Comparison of ENCODE assay signal across 20 cellular contexts in the genomic region with DNA sequence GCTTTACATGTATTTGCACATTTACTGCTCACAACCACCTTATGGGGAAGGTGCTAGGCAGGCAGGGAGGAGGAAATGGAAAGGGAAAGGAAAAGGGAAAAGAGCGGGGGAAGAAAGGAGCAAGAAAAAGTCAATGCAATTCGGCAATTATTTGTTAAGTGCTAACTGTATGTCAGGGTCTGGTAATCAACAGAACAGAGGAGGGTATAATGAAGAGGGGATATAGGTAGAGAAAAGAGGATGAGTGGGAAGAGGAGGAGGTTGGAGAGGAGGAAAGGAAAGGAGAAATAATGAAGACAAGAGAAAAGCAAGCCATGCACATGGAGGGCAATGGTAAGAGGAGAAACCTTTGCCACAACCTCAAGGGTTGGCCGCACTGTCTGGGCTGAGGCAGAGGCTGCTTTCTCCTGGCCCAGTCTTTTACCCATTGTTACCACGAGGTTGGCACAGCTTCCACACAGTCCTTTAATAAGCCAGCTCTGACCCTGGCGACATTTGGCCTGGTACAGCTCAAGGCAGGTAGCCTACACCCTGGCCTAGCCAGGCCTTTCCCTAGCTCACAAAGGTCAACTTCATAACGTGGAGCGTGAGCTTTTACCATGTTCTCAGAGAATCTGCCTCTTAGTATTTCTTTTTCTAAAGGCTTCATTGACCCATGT. TPM values are rescaled to one million over a fixed set of nuclear protein-coding genes. Genes with fewer than 3 reads are reported as not detected.
DNase-seq lines count a peak whose midpoint lies in the region; ATAC-seq, FAIRE-seq and TF ChIP-seq lines count a peak whose summit lies in the region.
"Had no signal": no experiment of that assay in that cellular context is flagged by ENCODE, and none has a peak within 500 bp of the region (broad histone marks: within the 10 kb centered on the region; RNA-seq: fewer than 3 reads in every experiment).

No MANE protein-coding gene starts in this region.

- POLR2A ChIA-PET in naive thymus-derived CD4-positive, alpha-beta T cell (lab: Charles Lee), result no interaction called here

- intact Hi-C loops in naive thymus-derived CD4-positive, alpha-beta T cell (cut with micrococcal nuclease), result no loop called here

- H3K27me3 Mint-ChIP-seq in IgD-negative memory B cell, result no peaks in the 10 kb centered on the region
- no peaks in the 10 kb centered on the region for H3K27me3 Mint-ChIP-seq in stimulated activated naive B cell treated with anti-CD40 and anti-IgM and Interleukin-4, amounts not matched to agents 10 μg/mL and 1 μg/mL and 100 μg/mL, for 72 hours
- no peaks in the 10 kb centered on the region for H3K27me3 Mint-ChIP-seq in naive thymus-derived CD4-positive, alpha-beta T cell

- H3K4me1 Mint-ChIP-seq in IgD-negative memory B cell, result peaks cover 15 to 31% (median 22%) of the 10 kb centered on the region in 3 donors
- peaks cover 11 to 21% of the 10 kb centered on the region in 2 donors for H3K4me1 Mint-ChIP-seq in stimulated activated naive B cell treated with anti-CD40 and anti-IgM and Interleukin-4, amounts not matched to agents 10 μg/mL and 1 μg/mL and 100 μg/mL, for 72 hours
- peaks cover 0 to 3% (median 0%) of the 10 kb centered on the region in 7 donors for H3K4me1 Mint-ChIP-seq in naive thymus-derived CD4-positive, alpha-beta T cell

- peak; percentile 27 to 31 for ATAC-seq in stimulated activated naive B cell treated with anti-CD40 and anti-IgM and Interleukin-4, amounts not matched to agents 10 μg/mL and 1 μg/mL and 100 μg/mL, for 72 hours (replicated peaks)
- no peak for ATAC-seq in naive thymus-derived CD4-positive, alpha-beta T cell
- ATAC-seq: gastrocnemius medialis had no signal

- peak overlapping the region; percentile 28 for H3K4me3 ChIP-seq in coronary artery
- H3K4me3 ChIP-seq in naive thymus-derived CD4-positive, alpha-beta T cell (ENCODE audit: low read length), result no peak overlapping the region
- H3K4me3 ChIP-seq: SK-N-MC had no signal

- peaks cover 0 to under 1% of the 10 kb centered on the region in 2 donors for H3K4me1 ChIP-seq in naive thymus-derived CD4-positive, alpha-beta T cell (ENCODE audit: control insufficient read depth in 2 of 2, insufficient read depth in 2 of 2, low read length in 2 of 2)
- H3K4me1 ChIP-seq: gastrocnemius medialis, parathyroid adenoma, Peyer's patch had no signal

- no peaks in the 10 kb centered on the region for H3K9me3 Mint-ChIP-seq in IgD-negative memory B cell
- H3K9me3 Mint-ChIP-seq in stimulated activated naive B cell treated with anti-CD40 and anti-IgM and Interleukin-4, amounts not matched to agents 10 μg/mL and 1 μg/mL and 100 μg/mL, for 72 hours, result no peaks in the 10 kb centered on the region
- peaks cover 0 to 1% (median 0%) of the 10 kb centered on the region in 11 donors for H3K9me3 Mint-ChIP-seq in naive thymus-derived CD4-positive, alpha-beta T cell
- H3K9me3 Mint-ChIP-seq: activated T-helper 2 cell treated with anti-CD3 and anti-CD28 coated beads, Interferon-gamma antibody, Interleukin-2, Interleukin-4, amounts not matched to agents 10 μg/mL and 5 μg/mL and 100 μg/mL, durations not matched to agents 14 hours and 24 hours and 36 hours had no signal

- no peaks in the 10 kb centered on the region for H3K36me3 ChIP-seq in naive thymus-derived CD4-positive, alpha-beta T cell (ENCODE audit: control insufficient read depth in 2 of 3, insufficient read depth in 3 of 3, low read length in 3 of 3)
- H3K36me3 ChIP-seq: gastrocnemius medialis, Peyer's patch had no signal

- no peak for TF ChIP-seq POLR2A in GM12892 (IDR thresholded peaks at IDR 0.05; ENCODE audit: low read depth, low read length)

- no peaks in the 10 kb centered on the region for H3K27me3 ChIP-seq in naive thymus-derived CD4-positive, alpha-beta T cell (ENCODE audit: control insufficient read depth in 2 of 2, insufficient read depth in 2 of 2, low read length in 2 of 2)
- H3K27me3 ChIP-seq: gastrocnemius medialis, Peyer's patch had no signal

- CTCF ChIA-PET in naive thymus-derived CD4-positive, alpha-beta T cell (lab: Charles Lee), result no interaction called here

- no peaks in the 10 kb centered on the region for H3K9me3 ChIP-seq in naive thymus-derived CD4-positive, alpha-beta T cell (ENCODE audit: control insufficient read depth in 2 of 3, low read length in 3 of 3)
- H3K9me3 ChIP-seq: gastrocnemius medialis, Peyer's patch had no signal

- no peak for DNase-seq in GM12892 (ENCODE audit: insufficient read length)
- no peak for DNase-seq in coronary artery (ENCODE audit: low spot score)
- DNase-seq in stimulated activated naive B cell treated with anti-CD40 and anti-IgM and Interleukin-4, amounts not matched to agents 10 μg/mL and 1 μg/mL and 100 μg/mL, for 72 hours, result no peak
- no peak for DNase-seq in NCI-H1092 treated with DMSO at 0.1 percent for 48 hours (lab: John Stamatoyannopoulos, UW)
- no peak for DNase-seq in NCI-H2171 (lab: John Stamatoyannopoulos, UW)
- no peak for DNase-seq in naive thymus-derived CD4-positive, alpha-beta T cell
- DNase-seq: activated CD4-positive, CD25-positive, alpha-beta regulatory T cell treated with anti-CD3 and anti-CD28 coated beads, Interleukin-2, amount 50 U/mL, for 72 hours; gastrocnemius medialis; HCEC 1CT; left cardiac atrium; NCI-H2107; NCI-H526 treated with DMSO at 0.1 percent for 48 hours had no signal

- peak; percentile 61 for FAIRE-seq in GM12892 (lab: Jason Lieb, UNC)
- FAIRE-seq: bronchial epithelial cell, G401.6 had no signal

- peak overlapping the region; percentile 26 to 97 (median 79) for H3K27ac Mint-ChIP-seq in IgD-negative memory B cell
- peak overlapping the region; percentile 95 for H3K27ac Mint-ChIP-seq in stimulated activated naive B cell treated with anti-CD40 and anti-IgM and Interleukin-4, amounts not matched to agents 10 μg/mL and 1 μg/mL and 100 μg/mL, for 72 hours
- H3K27ac Mint-ChIP-seq in naive thymus-derived CD4-positive, alpha-beta T cell, result no peak overlapping the region
- H3K27ac Mint-ChIP-seq: activated T-helper 2 cell treated with anti-CD3 and anti-CD28 coated beads, Interferon-gamma antibody, Interleukin-2, Interleukin-4, amounts not matched to agents 10 μg/mL and 5 μg/mL and 100 μg/mL, durations not matched to agents 14 hours and 24 hours and 36 hours had no signal

- no peak for TF ChIP-seq CTCF in coronary artery (IDR thresholded peaks at IDR 0.05)

- no peaks in the 10 kb centered on the region for H3K36me3 Mint-ChIP-seq in IgD-negative memory B cell
- H3K36me3 Mint-ChIP-seq in stimulated activated naive B cell treated with anti-CD40 and anti-IgM and Interleukin-4, amounts not matched to agents 10 μg/mL and 1 μg/mL and 100 μg/mL, for 72 hours, result peaks cover 4 to 11% of the 10 kb centered on the region in 2 donors
- no peaks in the 10 kb centered on the region for H3K36me3 Mint-ChIP-seq in naive thymus-derived CD4-positive, alpha-beta T cell

- H3K27ac ChIP-seq in coronary artery, result no peak overlapping the region
- no peak overlapping the region for H3K27ac ChIP-seq in naive thymus-derived CD4-positive, alpha-beta T cell (ENCODE audit: low read depth, low read length)
- H3K27ac ChIP-seq: gastrocnemius medialis, parathyroid adenoma, SK-N-MC had no signal

- H3K4me3 Mint-ChIP-seq in IgD-negative memory B cell, result peak overlapping the region; percentile 88 to 97 (median 92)
- peak overlapping the region; percentile 87 to 92 for H3K4me3 Mint-ChIP-seq in stimulated activated naive B cell treated with anti-CD40 and anti-IgM and Interleukin-4, amounts not matched to agents 10 μg/mL and 1 μg/mL and 100 μg/mL, for 72 hours
- no peak overlapping the region for H3K4me3 Mint-ChIP-seq in naive thymus-derived CD4-positive, alpha-beta T cell

RNA-seq across cellular contexts. Expression of a gene that starts 0.8 kb away (rescaled TPM):
- polyA plus RNA-seq in GM12892 (2012; ENCODE audit: missing spikeins), result 102 TPM
- 113 TPM for polyA plus RNA-seq in IgD-negative memory B cell
- 10 to 100 TPM in 1 of 5 experiments, 1 to 10 TPM in 3, not detected in 1; 1.5 to 52.1 (median 3.9) TPM for total RNA-seq in naive thymus-derived CD4-positive, alpha-beta T cell
- polyA plus RNA-seq in naive thymus-derived CD4-positive, alpha-beta T cell, result under 1 TPM; 0.06 to 0.14 TPM
- total RNA-seq: dermis microvascular lymphatic vessel endothelial cell had no signal

RNA-seq across cellular contexts. Expression of a gene that starts 5.7 kb away (rescaled TPM):
- 3,522 TPM for polyA plus RNA-seq in GM12892 (2012; ENCODE audit: missing spikeins)
- polyA plus RNA-seq in IgD-negative memory B cell, result 2,145 TPM
- 100 to 1,000 TPM; 113 to 342 (median 282) TPM for total RNA-seq in naive thymus-derived CD4-positive, alpha-beta T cell
- 1,000 to 10,000 TPM; 2,157 to 2,919 TPM for polyA plus RNA-seq in naive thymus-derived CD4-positive, alpha-beta T cell

RNA-seq across cellular contexts. Expression of a gene that starts 22.6 kb away (rescaled TPM):
- 28.2 TPM for polyA plus RNA-seq in GM12892 (2012; ENCODE audit: missing spikeins)
- polyA plus RNA-seq in IgD-negative memory B cell, result 17.9 TPM
- total RNA-seq in naive thymus-derived CD4-positive, alpha-beta T cell, result 10 to 100 TPM; 12.5 to 40.1 (median 27.1) TPM
- polyA plus RNA-seq in naive thymus-derived CD4-positive, alpha-beta T cell, result 10 to 100 TPM; 10.9 to 11.2 TPM

RNA-seq across cellular contexts. Expression of a gene that starts 22.9 kb away (rescaled TPM):
- polyA plus RNA-seq in GM12892 (2012; ENCODE audit: missing spikeins), result 42.9 TPM
- 74.2 TPM for polyA plus RNA-seq in IgD-negative memory B cell
- 10 to 100 TPM; 32.1 to 46.3 (median 41.5) TPM for total RNA-seq in naive thymus-derived CD4-positive, alpha-beta T cell
- 100 to 1,000 TPM in 1 of 2 donors, 10 to 100 TPM in 1; 96.3 to 103 TPM for polyA plus RNA-seq in naive thymus-derived CD4-positive, alpha-beta T cell

RNA-seq across cellular contexts. Expression of a gene that starts 36.6 kb away (rescaled TPM):
- 25.0 TPM for polyA plus RNA-seq in GM12892 (2012; ENCODE audit: missing spikeins)
- 6.7 TPM for polyA plus RNA-seq in IgD-negative memory B cell
- 10 to 100 TPM in 3 of 5 experiments, 1 to 10 TPM in 2; 6.7 to 13.6 (median 12.2) TPM for total RNA-seq in naive thymus-derived CD4-positive, alpha-beta T cell
- 10 to 100 TPM in 1 of 2 donors, 1 to 10 TPM in 1; 8.5 to 10.6 TPM for polyA plus RNA-seq in naive thymus-derived CD4-positive, alpha-beta T cell

Comparison
In these comparisons a context has a peak if more than half of its experiments do, and no peak if none do; other contexts are left out.
1. H3K27ac Mint-ChIP-seq: peak in IgD-negative memory B cell (3 of 3) and stimulated activated naive B cell treated with anti-CD40 and anti-IgM and Interleukin-4, amounts not matched to agents 10 μg/mL and 1 μg/mL and 100 μg/mL, for 72 hours (single experiment); none in naive thymus-derived CD4-positive, alpha-beta T cell (0 of 9).
2. H3K4me3 Mint-ChIP-seq: peak in IgD-negative memory B cell (4 of 4) and stimulated activated naive B cell treated with anti-CD40 and anti-IgM and Interleukin-4, amounts not matched to agents 10 μg/mL and 1 μg/mL and 100 μg/mL, for 72 hours (2 of 2); none in naive thymus-derived CD4-positive, alpha-beta T cell (0 of 10).
3. RNA of a gene that starts 0.8 kb away (polyA plus RNA-seq): 113 TPM in IgD-negative memory B cell (single experiment); 0.06 to 0.14 TPM in naive thymus-derived CD4-positive, alpha-beta T cell; every median in the first group is over 100 times any median in the second.